ENCODE assay signal across 2 cellular contexts in genomic region chr15:23646165-23647000, GRCh38.
TF ChIP-seq lines count a peak whose summit lies in the region.

No MANE protein-coding gene starts in this region.

TF ChIP-seq in GM23338, 12 proteins besides CTCF, POLR2A, EP300 and RAD21:
- TF ChIP-seq, protein P1, sequence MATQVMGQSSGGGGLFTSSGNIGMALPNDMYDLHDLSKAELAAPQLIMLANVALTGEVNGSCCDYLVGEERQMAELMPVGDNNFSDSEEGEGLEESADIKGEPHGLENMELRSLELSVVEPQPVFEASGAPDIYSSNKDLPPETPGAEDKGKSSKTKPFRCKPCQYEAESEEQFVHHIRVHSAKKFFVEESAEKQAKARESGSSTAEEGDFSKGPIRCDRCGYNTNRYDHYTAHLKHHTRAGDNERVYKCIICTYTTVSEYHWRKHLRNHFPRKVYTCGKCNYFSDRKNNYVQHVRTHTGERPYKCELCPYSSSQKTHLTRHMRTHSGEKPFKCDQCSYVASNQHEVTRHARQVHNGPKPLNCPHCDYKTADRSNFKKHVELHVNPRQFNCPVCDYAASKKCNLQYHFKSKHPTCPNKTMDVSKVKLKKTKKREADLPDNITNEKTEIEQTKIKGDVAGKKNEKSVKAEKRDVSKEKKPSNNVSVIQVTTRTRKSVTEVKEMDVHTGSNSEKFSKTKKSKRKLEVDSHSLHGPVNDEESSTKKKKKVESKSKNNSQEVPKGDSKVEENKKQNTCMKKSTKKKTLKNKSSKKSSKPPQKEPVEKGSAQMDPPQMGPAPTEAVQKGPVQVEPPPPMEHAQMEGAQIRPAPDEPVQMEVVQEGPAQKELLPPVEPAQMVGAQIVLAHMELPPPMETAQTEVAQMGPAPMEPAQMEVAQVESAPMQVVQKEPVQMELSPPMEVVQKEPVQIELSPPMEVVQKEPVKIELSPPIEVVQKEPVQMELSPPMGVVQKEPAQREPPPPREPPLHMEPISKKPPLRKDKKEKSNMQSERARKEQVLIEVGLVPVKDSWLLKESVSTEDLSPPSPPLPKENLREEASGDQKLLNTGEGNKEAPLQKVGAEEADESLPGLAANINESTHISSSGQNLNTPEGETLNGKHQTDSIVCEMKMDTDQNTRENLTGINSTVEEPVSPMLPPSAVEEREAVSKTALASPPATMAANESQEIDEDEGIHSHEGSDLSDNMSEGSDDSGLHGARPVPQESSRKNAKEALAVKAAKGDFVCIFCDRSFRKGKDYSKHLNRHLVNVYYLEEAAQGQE (IDR thresholded peaks at IDR 0.05; ENCODE audit: unreplicated experiment) = no peak

TF ChIP-seq in HepG2, 621 proteins besides CTCF, POLR2A, EP300 and RAD21:
- TF ChIP-seq, protein P2, sequence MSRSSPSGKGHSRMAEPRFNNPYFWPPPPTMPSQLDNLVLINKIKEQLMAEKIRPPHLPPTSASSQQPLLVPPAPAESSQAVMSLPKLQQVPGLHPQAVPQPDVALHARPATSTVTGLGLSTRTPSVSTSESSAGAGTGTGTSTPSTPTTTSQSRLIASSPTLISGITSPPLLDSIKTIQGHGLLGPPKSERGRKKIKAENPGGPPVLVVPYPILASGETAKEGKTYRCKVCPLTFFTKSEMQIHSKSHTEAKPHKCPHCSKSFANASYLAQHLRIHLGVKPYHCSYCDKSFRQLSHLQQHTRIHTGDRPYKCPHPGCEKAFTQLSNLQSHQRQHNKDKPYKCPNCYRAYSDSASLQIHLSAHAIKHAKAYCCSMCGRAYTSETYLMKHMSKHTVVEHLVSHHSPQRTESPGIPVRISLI (CRISPR knock-in tag; IDR thresholded peaks at IDR 0.05; ENCODE audit: borderline replicate concordance) = no peak
- TF ChIP-seq RNF2 (conservative IDR thresholded peaks at IDR 0.05; ENCODE audit: low read depth) = no peak
- no peak for TF ChIP-seq SNAI1 (CRISPR knock-in tag; IDR thresholded peaks at IDR 0.05; ENCODE audit: borderline replicate concordance)
- TF ChIP-seq ZNF776 (CRISPR knock-in tag; IDR thresholded peaks at IDR 0.05) = no peak
- TF ChIP-seq U2AF1 (optimal IDR thresholded peaks at IDR 0.05; ENCODE audit: low read depth, low read length) = no peak
- TF ChIP-seq ZBTB42 (CRISPR knock-in tag; IDR thresholded peaks at IDR 0.05) = no peak
- TF ChIP-seq ZNF674 (CRISPR knock-in tag; IDR thresholded peaks at IDR 0.05; ENCODE audit: low read depth) = no peak
- TF ChIP-seq RELA (CRISPR knock-in tag; IDR thresholded peaks at IDR 0.05) = no peak
- no peak for TF ChIP-seq RFXAP (CRISPR knock-in tag; IDR thresholded peaks at IDR 0.05; ENCODE audit: borderline replicate concordance)
TF ChIP-seq in HepG2: peak in this region for 0.
